Comparison of ENCODE assay signal across 15 cellular contexts in genomic region chr20:41394081-41394480, GRCh38. TPM values are rescaled to one million over a fixed set of nuclear protein-coding genes. Genes with fewer than 3 reads are reported as not detected.
DNase-seq lines count a peak whose midpoint lies in the region; ATAC-seq, FAIRE-seq and TF ChIP-seq lines count a peak whose summit lies in the region.
"Had no signal": no experiment of that assay in that cellular context is flagged by ENCODE, and none has a peak within 500 bp of the region (broad histone marks: within the 10 kb centered on the region; RNA-seq: fewer than 3 reads in every experiment).

No MANE protein-coding gene starts in this region.

- peak overlapping the region; percentile 91 for H3K4ac ChIP-seq in neuronal stem cell (ENCODE audit: low read length)

- H3K27ac ChIP-seq in HepG2 (ENCODE audit: extremely low read length, insufficient read depth, low read length) = no peak overlapping the region
- H3K27ac ChIP-seq in right lobe of liver = no peak overlapping the region
- H3K27ac ChIP-seq in lower lobe of right lung = no peak overlapping the region
- H3K27ac ChIP-seq in neuronal stem cell (replicated peaks; ENCODE audit: low read length) = no peak overlapping the region
- no peak overlapping the region for H3K27ac ChIP-seq in spleen

- H3K14ac ChIP-seq in neuronal stem cell (ENCODE audit: low read length) = no peak overlapping the region

- no peak for TF ChIP-seq CTCF in HepG2 (CRISPR knock-in tag; IDR thresholded peaks at IDR 0.05)
- no peak for TF ChIP-seq CTCF in right lobe of liver (IDR thresholded peaks at IDR 0.05)
- TF ChIP-seq CTCF in lower lobe of right lung (IDR thresholded peaks at IDR 0.05) = no peak
- no peak for TF ChIP-seq CTCF in spleen (IDR thresholded peaks at IDR 0.05 in 8 of 11, conservative IDR thresholded peaks at IDR 0.05 in 3 of 11)

- H3K79me2 ChIP-seq in HepG2 (ENCODE audit: insufficient read depth, low read length) = no peaks in the 10 kb centered on the region

- POLR2A ChIA-PET in HepG2 (lab: Yijun Ruan, JAX) = no interaction called here

- DNase-seq in HepG2 (ENCODE audit: low spot score) (no peak), right lobe of liver (no peak), lower lobe of right lung (peak; percentile 34), neuronal stem cell (ENCODE audit: low spot score) (no peak), spleen (no peak), sciatic nerve (ENCODE audit: low spot score) (no peak)
- DNase-seq: Caco-2; CD8-positive, alpha-beta memory T cell; DND-41; GDM1 had no signal

- no peak overlapping the region for H3K9ac ChIP-seq in HepG2 (ENCODE audit: insufficient read depth, low read depth, low read length)
- H3K9ac ChIP-seq in neuronal stem cell (ENCODE audit: low read depth, low read length, poor library complexity) = no peak overlapping the region

- no peak overlapping the region for H2AFZ ChIP-seq in HepG2 (ENCODE audit: low read length)
- H2AFZ ChIP-seq in neuronal stem cell (ENCODE audit: low read length) = no peak overlapping the region

- no peak overlapping the region for H3K4me3 ChIP-seq in HepG2 (replicated peaks in 1 of 3; ENCODE audit: insufficient read depth in 1 of 3, low read depth in 2 of 3, low read length in 3 of 3)
- H3K4me3 ChIP-seq in right lobe of liver = no peak overlapping the region
- H3K4me3 ChIP-seq in lower lobe of right lung = no peak overlapping the region
- no peak overlapping the region for H3K4me3 ChIP-seq in neuronal stem cell (ENCODE audit: low read length in 2 of 2)
- H3K4me3 ChIP-seq in spleen = no peak overlapping the region
- H3K4me3 ChIP-seq: HAP-1 had no signal

- H3K4me2 ChIP-seq in HepG2 (ENCODE audit: low read depth, low read length) (no peak overlapping the region), neuronal stem cell (ENCODE audit: insufficient read depth, low read length, poor library complexity, severe bottlenecking) (no peak overlapping the region)

- H3K23ac ChIP-seq in neuronal stem cell (ENCODE audit: low read depth, low read length, poor library complexity) = no peak overlapping the region

- peak; percentile 10 for ATAC-seq in HepG2
- ATAC-seq in right lobe of liver = no peak
- ATAC-seq in lower lobe of right lung = no peak
- no peak for ATAC-seq in GM21528 (IDR thresholded peaks at IDR 0.05; ENCODE audit: low FRiP score, unreplicated experiment)
- no peak for ATAC-seq in sciatic nerve

- TF ChIP-seq EP300 in HepG2 (IDR thresholded peaks at IDR 0.05; ENCODE audit: low read depth in 2 of 2, low read length in 2 of 2) = no peak
- no peak for TF ChIP-seq EP300 in HepG2 (CRISPR knock-in tag; IDR thresholded peaks at IDR 0.05; ENCODE audit: borderline replicate concordance)

- TF ChIP-seq POLR2A in HepG2 (IDR thresholded peaks at IDR 0.05; ENCODE audit: insufficient read depth in 1 of 2, low read depth in 2 of 2, low read length in 2 of 2) (no peak), right lobe of liver (IDR thresholded peaks at IDR 0.05) (no peak), spleen (IDR thresholded peaks at IDR 0.05) (no peak)

- H3K4me1 ChIP-seq in HepG2 (ENCODE audit: insufficient read depth, low read length) = peaks cover 29% of the 10 kb centered on the region
- peaks cover 0 to 5% (median 0%) of the 10 kb centered on the region in 4 donors for H3K4me1 ChIP-seq in right lobe of liver
- H3K4me1 ChIP-seq in lower lobe of right lung = no peaks in the 10 kb centered on the region
- H3K4me1 ChIP-seq in neuronal stem cell (ENCODE audit: control insufficient read depth in 2 of 2, insufficient read depth in 1 of 2, low read depth in 1 of 2, low read length in 2 of 2) = peaks cover 26 to 33% of the 10 kb centered on the region in 2 donors
- H3K4me1 ChIP-seq in spleen = no peaks in the 10 kb centered on the region
- H3K4me1 ChIP-seq: Caco-2, HAP-1 had no signal

- H3K36me3 ChIP-seq in HepG2 (replicated peaks in 1 of 2; ENCODE audit: control insufficient read depth in 1 of 2, insufficient read depth in 2 of 2, low read length in 2 of 2) (no peaks in the 10 kb centered on the region), right lobe of liver (no peaks in the 10 kb centered on the region), lower lobe of right lung (no peaks in the 10 kb centered on the region), neuronal stem cell (replicated peaks in 1 of 2; ENCODE audit: control insufficient read depth in 2 of 2, insufficient read depth in 2 of 2, low read length in 2 of 2) (no peaks in the 10 kb centered on the region), spleen (no peaks in the 10 kb centered on the region)
- H3K36me3 ChIP-seq: HAP-1 had no signal

- no peak overlapping the region for H2BK15ac ChIP-seq in neuronal stem cell (ENCODE audit: low read length)

- no peak overlapping the region for H4K91ac ChIP-seq in neuronal stem cell (ENCODE audit: low read depth, low read length, poor library complexity)

- no peak for FAIRE-seq in HepG2 (lab: Jason Lieb, UNC)
- FAIRE-seq: GM12892, H1 had no signal

- H2BK120ac ChIP-seq in neuronal stem cell (ENCODE audit: low read depth, low read length) = no peak overlapping the region

- H2AK5ac ChIP-seq in neuronal stem cell (ENCODE audit: low read depth, low read length) = peak overlapping the region; percentile 64

- intact Hi-C loops in HepG2 (cut with micrococcal nuclease; ENCODE audit: unreplicated experiment) (no loop called here), right lobe of liver (cut with DNase I) (no loop called here), lower lobe of right lung (cut with DNase I) (no loop called here), spleen (cut with DNase I; ENCODE audit: low total_unique reads) (no loop called here), sciatic nerve (cut with DNase I) (no loop called here)

- H3K27me3 ChIP-seq in HepG2 (ENCODE audit: control insufficient read depth in 1 of 2, insufficient read depth in 2 of 2, low read length in 2 of 2) (no peaks in the 10 kb centered on the region), right lobe of liver (no peaks in the 10 kb centered on the region), lower lobe of right lung (ENCODE audit: low read depth) (no peaks in the 10 kb centered on the region), neuronal stem cell (ENCODE audit: control insufficient read depth in 3 of 3, insufficient read depth in 3 of 3, low read depth in 1 of 3, low read length in 3 of 3) (no peaks in the 10 kb centered on the region), spleen (replicated peaks in 1 of 7) (no peaks in the 10 kb centered on the region)

- peak overlapping the region; percentile 47 for H2BK12ac ChIP-seq in neuronal stem cell (ENCODE audit: low read length)

- H3K9me3 ChIP-seq in HepG2 (ENCODE audit: low read length) (no peaks in the 10 kb centered on the region), right lobe of liver (no peaks in the 10 kb centered on the region), lower lobe of right lung (no peaks in the 10 kb centered on the region), neuronal stem cell (replicated peaks in 1 of 2; ENCODE audit: control insufficient read depth in 2 of 2, insufficient read depth in 1 of 2, low read depth in 1 of 2, low read length in 2 of 2) (no peaks in the 10 kb centered on the region), spleen (no peaks in the 10 kb centered on the region)
- H3K9me3 ChIP-seq: Caco-2, HAP-1 had no signal

- no peaks in the 10 kb centered on the region for H3K79me1 ChIP-seq in neuronal stem cell (ENCODE audit: low read depth, low read length)

- H3K18ac ChIP-seq in neuronal stem cell (ENCODE audit: low read length) = peak overlapping the region; percentile 79

- 17% methylated on average over 2 of the region's 2 CpGs for WGBS in HepG2 (ENCODE audit: low lambda C conversion rate)
- no CpG with 5 or more reads among the region's 2 CpGs for WGBS in right lobe of liver (ENCODE audit: insufficient coverage, low coverage, low lambda C conversion rate, missing lambda C conversion rate)
- no CpG with 5 or more reads among the region's 2 CpGs for WGBS in neuronal stem cell (ENCODE audit: extremely low coverage in 2 of 2, insufficient read length in 2 of 2, insufficient replicate concordance in 1 of 2), 2 donors
- WGBS in spleen, 5 donors = 88 to 100% (median 89%) methylated on average over 1 to 2 of the region's 2 CpGs

- no peak overlapping the region for H2BK5ac ChIP-seq in neuronal stem cell (ENCODE audit: low read length)

- TF ChIP-seq RAD21 in HepG2 (CRISPR knock-in tag; IDR thresholded peaks at IDR 0.05) = no peak

- CTCF ChIA-PET in HepG2 (lab: Yijun Ruan, JAX; ENCODE audit: low intra/inter-chr PET ratio, low total read pairs) = no interaction called here

- in situ Hi-C loops in HepG2 (cut with HindIII; ENCODE audit: extremely low pct_ligation_motif_present, low pct_unique_long_range_greater_than_20kb) = no loop called here

- no TSS peak for BruUV-seq in HepG2 (replicated peaks; lab: Mats Ljungman, UMichigan)

- H4K8ac ChIP-seq in neuronal stem cell (ENCODE audit: low read depth, low read length) = no peak overlapping the region

- H4K20me1 ChIP-seq in HepG2 (ENCODE audit: insufficient read depth, low read length) = no peaks in the 10 kb centered on the region

RNA-seq across cellular contexts. Expression of gene EMILIN3, which starts 27.5 kb away (rescaled TPM):
- total RNA-seq in HepG2 (2016; rRNA removed; fragmentation: Illumina TruSeq; extraction: Trizol) (0.14 and 0.29 TPM in 2 replicates), right lobe of liver (under 1 TPM in 3 of 6 experiments, not detected in 3; 0.07 to 0.09 (median 0.07) TPM), lower lobe of right lung (0.15 TPM), spleen (not detected), sciatic nerve (9.9 TPM)
- total RNA-seq in HepG2 (2016; cell fraction: cytosol; rRNA removed; fragmentation: Illumina TruSeq; extraction: Trizol; ENCODE audit: low read depth) = 0.10 TPM in 1 of 2 replicates, not detected in the other
- 0.16 and 0.28 TPM in 2 replicates for total RNA-seq in HepG2 (2016; cell fraction: insoluble cytoplasmic fraction; rRNA removed; fragmentation: Illumina TruSeq; extraction: Trizol)
- 0.09 and 0.10 TPM in 2 replicates for total RNA-seq in HepG2 (2016; cell fraction: membrane; rRNA removed; fragmentation: Illumina TruSeq; extraction: Trizol)
- 0.16 TPM in 2 replicates for total RNA-seq in HepG2 (2016; cell fraction: nucleus; rRNA removed; fragmentation: Illumina TruSeq; extraction: Trizol)
- polyA plus RNA-seq in HepG2 (2011; rRNA removed) (0.25 and 0.27 TPM in 2 replicates), spleen (under 1 TPM; 0.03 to 0.32 (median 0.07) TPM)
- 0.23 and 0.36 TPM in 2 replicates for polyA plus RNA-seq in HepG2 (2011; cell fraction: cytosol; rRNA removed)
- 0.29 and 0.35 TPM in 2 replicates for polyA plus RNA-seq in HepG2 (2011; cell fraction: nucleus; rRNA removed)
- polyA plus RNA-seq in HepG2 (2012) = 0.50 and 0.56 TPM in 2 replicates
- not detected in 2 replicates for polyA plus RNA-seq in HepG2 (2016; cell fraction: cytosol; fragmentation: Illumina TruSeq; extraction: Trizol; ENCODE audit: low read depth)
- 0.10 and 0.19 TPM in 2 replicates for polyA plus RNA-seq in HepG2 (2016; cell fraction: insoluble cytoplasmic fraction; fragmentation: Illumina TruSeq; extraction: Trizol; ENCODE audit: low read depth)
- polyA plus RNA-seq in HepG2 (2016; cell fraction: membrane; fragmentation: Illumina TruSeq; extraction: Trizol; ENCODE audit: low read depth) = 0.05 and 0.09 TPM in 2 replicates
- polyA plus RNA-seq in HepG2 (2016; cell fraction: nucleus; fragmentation: Illumina TruSeq; extraction: Trizol; ENCODE audit: insufficient read depth, low read depth) = 0.38 and 0.41 TPM in 2 replicates
- polyA minus RNA-seq in HepG2 (2011; rRNA and poly(A)+ RNA removed; ENCODE audit: low replicate concordance) = 0.05 and 1.5 TPM in 2 replicates
- polyA minus RNA-seq in HepG2 (2011; cell fraction: cytosol; rRNA and poly(A)+ RNA removed) = 0.18 and 0.20 TPM in 2 replicates
- 0.13 TPM in 1 of 2 replicates, not detected in the other for polyA minus RNA-seq in HepG2 (2011; cell fraction: nucleus; rRNA and poly(A)+ RNA removed)
- 5.3 TPM for polyA plus RNA-seq in neuronal stem cell (2013, experiment 1 of 2)
- polyA plus RNA-seq in neuronal stem cell (2013, experiment 2 of 2) = 5.2 TPM
- total RNA-seq: CD8-positive, alpha-beta memory T cell; HT-29 had no signal
- polyA plus RNA-seq: CD8-positive, alpha-beta memory T cell had no signal

RNA-seq across cellular contexts. Expression of gene LPIN3, which starts 53.5 kb away (rescaled TPM):
- total RNA-seq in HepG2 (2016; rRNA removed; fragmentation: Illumina TruSeq; extraction: Trizol) = 3.5 and 14.2 TPM in 2 replicates
- 1.1 and 1.2 TPM in 2 replicates for total RNA-seq in HepG2 (2016; cell fraction: cytosol; rRNA removed; fragmentation: Illumina TruSeq; extraction: Trizol; ENCODE audit: low read depth)
- 2.8 and 12.1 TPM in 2 replicates for total RNA-seq in HepG2 (2016; cell fraction: insoluble cytoplasmic fraction; rRNA removed; fragmentation: Illumina TruSeq; extraction: Trizol)
- 1.00 and 1.4 TPM in 2 replicates for total RNA-seq in HepG2 (2016; cell fraction: membrane; rRNA removed; fragmentation: Illumina TruSeq; extraction: Trizol)
- 17.9 and 18.2 TPM in 2 replicates for total RNA-seq in HepG2 (2016; cell fraction: nucleus; rRNA removed; fragmentation: Illumina TruSeq; extraction: Trizol)
- polyA plus RNA-seq in HepG2 (2011; rRNA removed) = 28.6 and 43.6 TPM in 2 replicates
- polyA plus RNA-seq in HepG2 (2011; cell fraction: cytosol; rRNA removed) = 3.2 and 4.6 TPM in 2 replicates
- 337 and 399 TPM in 2 replicates for polyA plus RNA-seq in HepG2 (2011; cell fraction: nucleus; rRNA removed)
- polyA plus RNA-seq in HepG2 (2012) = 15.0 and 15.8 TPM in 2 replicates
- 0.34 and 0.35 TPM in 2 replicates for polyA plus RNA-seq in HepG2 (2016; cell fraction: cytosol; fragmentation: Illumina TruSeq; extraction: Trizol; ENCODE audit: low read depth)
- 1.9 and 3.7 TPM in 2 replicates for polyA plus RNA-seq in HepG2 (2016; cell fraction: insoluble cytoplasmic fraction; fragmentation: Illumina TruSeq; extraction: Trizol; ENCODE audit: low read depth)
- 0.42 and 0.58 TPM in 2 replicates for polyA plus RNA-seq in HepG2 (2016; cell fraction: membrane; fragmentation: Illumina TruSeq; extraction: Trizol; ENCODE audit: low read depth)
- polyA plus RNA-seq in HepG2 (2016; cell fraction: nucleus; fragmentation: Illumina TruSeq; extraction: Trizol; ENCODE audit: insufficient read depth, low read depth) = 71.3 and 85.0 TPM in 2 replicates
- 5.4 and 16.3 TPM in 2 replicates for polyA minus RNA-seq in HepG2 (2011; rRNA and poly(A)+ RNA removed; ENCODE audit: low replicate concordance)
- polyA minus RNA-seq in HepG2 (2011; cell fraction: cytosol; rRNA and poly(A)+ RNA removed) = 4.1 and 4.4 TPM in 2 replicates
- 35.8 and 39.4 TPM in 2 replicates for polyA minus RNA-seq in HepG2 (2011; cell fraction: nucleus; rRNA and poly(A)+ RNA removed)
- 10 to 100 TPM in 5 of 6 experiments, 1 to 10 TPM in 1; 8.4 to 44.7 (median 23.4) TPM for total RNA-seq in right lobe of liver
- total RNA-seq in lower lobe of right lung = 16.3 TPM
- 3.8 TPM for polyA plus RNA-seq in neuronal stem cell (2013, experiment 1 of 2)
- polyA plus RNA-seq in neuronal stem cell (2013, experiment 2 of 2) = 3.5 TPM
- total RNA-seq in spleen = 1 to 10 TPM; 2.5 to 9.6 (median 4.4) TPM
- 1 to 10 TPM; 2.7 to 8.9 (median 4.1) TPM for polyA plus RNA-seq in spleen
- 12.9 TPM for total RNA-seq in sciatic nerve
- polyA plus RNA-seq: CD8-positive, alpha-beta memory T cell had no signal
